Comparison of ENCODE assay signal across 9 cellular contexts in genomic region chr19:7191946-7192691, GRCh38.
DNase-seq lines count a peak whose midpoint lies in the region; ATAC-seq and TF ChIP-seq lines count a peak whose summit lies in the region.
"Had no signal": no experiment of that assay in that cellular context is flagged by ENCODE, and none has a peak within 500 bp of the region (broad histone marks: within the 10 kb centered on the region; RNA-seq: fewer than 3 reads in every experiment).

No MANE protein-coding gene starts in this region.

- no peak overlapping the region for H2AFZ ChIP-seq in hepatocyte

- no peaks in the 10 kb centered on the region for H3K4me1 ChIP-seq in hepatocyte (ENCODE audit: insufficient read depth)

- H3K9me3 Mint-ChIP-seq in CD14-positive monocyte (no peaks in the 10 kb centered on the region), immature natural killer cell (no peaks in the 10 kb centered on the region)

- H3K4me1 Mint-ChIP-seq in CD14-positive monocyte (peaks cover 34% of the 10 kb centered on the region), immature natural killer cell (peaks cover 38 to 52% of the 10 kb centered on the region in 2 donors)

- peaks cover 50% of the 10 kb centered on the region for H3K79me2 ChIP-seq in hepatocyte

- no peaks in the 10 kb centered on the region for H3K36me3 ChIP-seq in hepatocyte (replicated peaks; ENCODE audit: insufficient read depth, low read depth)

- intact Hi-C loops in CD14-positive monocyte (cut with micrococcal nuclease): no loop called here

- H3K4me2 ChIP-seq in hepatocyte: no peak overlapping the region

- no peaks in the 10 kb centered on the region for H3K9me2 ChIP-seq in hepatocyte (replicated peaks; ENCODE audit: insufficient read depth)

- no peaks in the 10 kb centered on the region for H4K20me1 ChIP-seq in hepatocyte (ENCODE audit: insufficient read depth, poor library complexity, severe bottlenecking)

- ATAC-seq in HG03565 (IDR thresholded peaks at IDR 0.05; ENCODE audit: unreplicated experiment): no peak
- ATAC-seq: Right ventricle myocardium inferior had no signal

- TF ChIP-seq CTCF in CD14-positive monocyte (IDR thresholded peaks at IDR 0.05): peak; percentile 28
- TF ChIP-seq CTCF in coronary artery (IDR thresholded peaks at IDR 0.05): no peak
- TF ChIP-seq CTCF in hepatocyte (IDR thresholded peaks at IDR 0.05; ENCODE audit: poor library complexity): no peak

- H3K36me3 Mint-ChIP-seq in CD14-positive monocyte (peaks cover 0 to 1% of the 10 kb centered on the region in 2 donors), immature natural killer cell (no peaks in the 10 kb centered on the region)

- no peak overlapping the region for H3K27ac ChIP-seq in coronary artery
- H3K27ac ChIP-seq in hepatocyte: no peak overlapping the region

- no peaks in the 10 kb centered on the region for H3K27me3 ChIP-seq in hepatocyte

- H3K9me3 ChIP-seq in hepatocyte (ENCODE audit: low read depth): no peaks in the 10 kb centered on the region

- WGBS in hepatocyte (ENCODE audit: low lambda C conversion rate, missing lambda C conversion rate): 62% methylated on average over 7 of the region's 7 CpGs

- H3K27ac Mint-ChIP-seq in CD14-positive monocyte: peak overlapping the region in 5 of 7 donors; percentile 40 to 81 (median 72)
- peak overlapping the region; percentile 70 to 85 (median 82) for H3K27ac Mint-ChIP-seq in immature natural killer cell

- H3K27me3 Mint-ChIP-seq in CD14-positive monocyte (ENCODE audit: low read depth in 3 of 3): no peaks in the 10 kb centered on the region
- H3K27me3 Mint-ChIP-seq in immature natural killer cell (ENCODE audit: low read depth in 3 of 3): peaks cover 2 to 14% (median 4%) of the 10 kb centered on the region in 3 donors

- H3K4me3 Mint-ChIP-seq in CD14-positive monocyte (peak overlapping the region; percentile 39 to 74), immature natural killer cell (peak overlapping the region; percentile 54 to 82 (median 72))

- DNase-seq in CD14-positive monocyte (ENCODE audit: low spot score): peak; percentile 62
- DNase-seq in Jurkat, Clone E6-1 (ENCODE audit: low read depth, low spot score): peak; percentile 70
- peak; percentile 21 to 23 for DNase-seq in activated CD4-positive, alpha-beta T cell treated with anti-CD3 and anti-CD28 coated beads, Interleukin-2, amount 50 U/mL, for 4 hours
- DNase-seq in immature natural killer cell: peak; percentile 75 to 78 (median 77)
- DNase-seq in coronary artery (ENCODE audit: low spot score): no peak
- no peak for DNase-seq in hepatocyte (ENCODE audit: low spot score)
- no peak for DNase-seq in NCI-H748 treated with DMSO at 0.1 percent for 48 hours (lab: John Stamatoyannopoulos, UW)

- H3K4me3 ChIP-seq in Jurkat, Clone E6-1 (ENCODE audit: low read length): peak overlapping the region; percentile 23
- H3K4me3 ChIP-seq in coronary artery: no peak overlapping the region
- H3K4me3 ChIP-seq in hepatocyte: no peak overlapping the region

Comparison
In these comparisons a context has a peak if more than half of its experiments do, and no peak if none do; other contexts are left out.
1. DNase-seq: peak in CD14-positive monocyte (single experiment), Jurkat, Clone E6-1 (single experiment), activated CD4-positive, alpha-beta T cell treated with anti-CD3 and anti-CD28 coated beads, Interleukin-2, amount 50 U/mL, for 4 hours (2 of 2) and immature natural killer cell (3 of 3); none in coronary artery (single experiment), hepatocyte (single experiment) and NCI-H748 treated with DMSO at 0.1 percent for 48 hours (single experiment).